ENCODE assay signal across 14 cellular contexts in genomic region chr3:52272831-52273230, GRCh38. TPM values are rescaled to one million over a fixed set of nuclear protein-coding genes. Genes with fewer than 3 reads are reported as not detected.
DNase-seq lines count a peak whose midpoint lies in the region; ATAC-seq and TF ChIP-seq lines count a peak whose summit lies in the region.
"Had no signal": no experiment of that assay in that cellular context is flagged by ENCODE, and none has a peak within 500 bp of the region (broad histone marks: within the 10 kb centered on the region; RNA-seq: fewer than 3 reads in every experiment).

No MANE protein-coding gene starts in this region.

- H3K27ac Mint-ChIP-seq in activated naive CD4-positive, alpha-beta T cell treated with anti-CD3 and anti-CD28 coated beads for 36 hours: peak overlapping the region; percentile 98
- H3K27ac Mint-ChIP-seq in activated CD8-positive, alpha-beta T cell treated with anti-CD3 and anti-CD28 coated beads for 36 hours: peak overlapping the region; percentile 96
- H3K27ac Mint-ChIP-seq in type B pancreatic cell: peak overlapping the region; percentile 50

- no peak for ATAC-seq in activated CD8-positive, alpha-beta T cell treated with anti-CD3 and anti-CD28 coated beads for 36 hours
- ATAC-seq in left lung (peak; percentile 12), HG02981 (IDR thresholded peaks at IDR 0.05; ENCODE audit: unreplicated experiment) (no peak)
- ATAC-seq: PC-3 had no signal

- H3K4me3 ChIP-seq in left lung: no peak overlapping the region
- H3K4me3 ChIP-seq in SJCRH30: no peak overlapping the region
- H3K4me3 ChIP-seq: lung, tibial artery had no signal

- no peaks in the 10 kb centered on the region for H3K27me3 ChIP-seq in left lung
- H3K27me3 ChIP-seq in SJCRH30: no peaks in the 10 kb centered on the region
- H3K27me3 ChIP-seq: tibial artery had no signal

- H3K36me3 ChIP-seq in left lung: peaks cover 0 to 55% of the 10 kb centered on the region in 2 donors
- peaks cover 59% of the 10 kb centered on the region for H3K36me3 ChIP-seq in SJCRH30

- H3K27ac ChIP-seq in left lung (peak overlapping the region in 1 of 2 donors; percentile 84), SJCRH30 (no peak overlapping the region)
- H3K27ac ChIP-seq: tibial artery had no signal

- no peak for TF ChIP-seq CTCF in activated CD8-positive, alpha-beta T cell treated with anti-CD3 and anti-CD28 coated beads for 36 hours (IDR thresholded peaks at IDR 0.05)
- TF ChIP-seq CTCF in left lung (IDR thresholded peaks at IDR 0.05): no peak
- TF ChIP-seq CTCF in type B pancreatic cell (conservative IDR thresholded peaks at IDR 0.05): no peak

- intact Hi-C loops in activated naive CD4-positive, alpha-beta T cell treated with anti-CD3 and anti-CD28 coated beads for 36 hours (cut with micrococcal nuclease): loop anchor here (5.0 to 10.0 kb wide), 3 partner anchors 414 to 1658 kb away; partner anchors contain the start of genes CISH, GNL3, MAPKAPK3 and PBRM1
- intact Hi-C loops in activated CD8-positive, alpha-beta T cell treated with anti-CD3 and anti-CD28 coated beads for 36 hours (cut with micrococcal nuclease): no loop called here
- intact Hi-C loops in left lung (cut with DNase I): no loop called here

- H3K4me1 Mint-ChIP-seq in activated naive CD4-positive, alpha-beta T cell treated with anti-CD3 and anti-CD28 coated beads for 36 hours (ENCODE audit: low read depth): peaks cover 69% of the 10 kb centered on the region
- peaks cover 65% of the 10 kb centered on the region for H3K4me1 Mint-ChIP-seq in activated CD8-positive, alpha-beta T cell treated with anti-CD3 and anti-CD28 coated beads for 36 hours (ENCODE audit: low read depth)
- H3K4me1 Mint-ChIP-seq in type B pancreatic cell (ENCODE audit: unreplicated experiment): peaks cover 36% of the 10 kb centered on the region

- DNase-seq in activated naive CD4-positive, alpha-beta T cell treated with anti-CD3 and anti-CD28 coated beads for 36 hours: no peak
- DNase-seq in activated naive CD4-positive, alpha-beta T cell (lab: John Stamatoyannopoulos, UW): no peak
- no peak for DNase-seq in activated CD8-positive, alpha-beta T cell treated with anti-CD3 and anti-CD28 coated beads for 36 hours
- DNase-seq in left lung: peak in 1 of 2 donors; percentile 20
- no peak for DNase-seq in type B pancreatic cell (ENCODE audit: extremely low spot score, unreplicated experiment)
- DNase-seq in SJCRH30: no peak
- DNase-seq in NK-92 (lab: John Stamatoyannopoulos, UW; ENCODE audit: unreplicated experiment): no peak
- DNase-seq: activated CD4-positive, alpha-beta T cell treated with anti-CD3 and anti-CD28 coated beads for 4 hours; DMS79; NCI-H446 treated with DMSO at 0.1 percent for 48 hours; PC-3; tibial artery had no signal

- peak overlapping the region; percentile 95 for H3K4me3 Mint-ChIP-seq in activated naive CD4-positive, alpha-beta T cell treated with anti-CD3 and anti-CD28 coated beads for 36 hours
- H3K4me3 Mint-ChIP-seq in activated CD8-positive, alpha-beta T cell treated with anti-CD3 and anti-CD28 coated beads for 36 hours: peak overlapping the region; percentile 99
- peak overlapping the region; percentile 58 for H3K4me3 Mint-ChIP-seq in type B pancreatic cell

- peaks cover 95% of the 10 kb centered on the region for H3K36me3 Mint-ChIP-seq in activated naive CD4-positive, alpha-beta T cell treated with anti-CD3 and anti-CD28 coated beads for 36 hours (ENCODE audit: low read depth)
- peaks cover 92% of the 10 kb centered on the region for H3K36me3 Mint-ChIP-seq in activated CD8-positive, alpha-beta T cell treated with anti-CD3 and anti-CD28 coated beads for 36 hours (ENCODE audit: low read depth)
- peaks cover 36% of the 10 kb centered on the region for H3K36me3 Mint-ChIP-seq in type B pancreatic cell

- POLR2A ChIA-PET in activated CD8-positive, alpha-beta T cell treated with anti-CD3 and anti-CD28 coated beads for 36 hours (lab: Charles Lee): interaction anchor here (2.4 to 31.0 kb wide), 5 partner anchors 7 to 38 kb away, joined by 9 to 949 read pairs (median 26); partner anchors contain the start of genes PPM1M, TLR9, TWF2 and WDR82

- H3K27me3 Mint-ChIP-seq in activated naive CD4-positive, alpha-beta T cell treated with anti-CD3 and anti-CD28 coated beads for 36 hours (ENCODE audit: low read depth): no peaks in the 10 kb centered on the region
- no peaks in the 10 kb centered on the region for H3K27me3 Mint-ChIP-seq in activated CD8-positive, alpha-beta T cell treated with anti-CD3 and anti-CD28 coated beads for 36 hours
- H3K27me3 Mint-ChIP-seq in type B pancreatic cell: no peaks in the 10 kb centered on the region

- CTCF ChIA-PET in activated naive CD4-positive, alpha-beta T cell treated with anti-CD3 and anti-CD28 coated beads for 36 hours (lab: Charles Lee): interaction anchor here (1.5 to 3.0 kb wide), 4 partner anchors 13 to 41 kb away, joined by 8 to 15 read pairs (median 12); no protein-coding TSS in a partner anchor
- CTCF ChIA-PET in activated CD8-positive, alpha-beta T cell treated with anti-CD3 and anti-CD28 coated beads for 36 hours (lab: Charles Lee): interaction anchor here (1.4 to 2.7 kb wide), 4 partner anchors 12 to 42 kb away, joined by 5 to 17 read pairs (median 6); no protein-coding TSS in a partner anchor

- H3K4me1 ChIP-seq in left lung (peaks cover 55 to 95% of the 10 kb centered on the region in 2 donors), SJCRH30 (no peaks in the 10 kb centered on the region)

- H3K9me3 Mint-ChIP-seq in activated naive CD4-positive, alpha-beta T cell treated with anti-CD3 and anti-CD28 coated beads for 36 hours: no peaks in the 10 kb centered on the region
- H3K9me3 Mint-ChIP-seq in activated CD8-positive, alpha-beta T cell treated with anti-CD3 and anti-CD28 coated beads for 36 hours: no peaks in the 10 kb centered on the region
- H3K9me3 Mint-ChIP-seq in type B pancreatic cell: no peaks in the 10 kb centered on the region

- H3K9me3 ChIP-seq in left lung: no peaks in the 10 kb centered on the region
- H3K9me3 ChIP-seq in SJCRH30 (replicated peaks): no peaks in the 10 kb centered on the region
- H3K9me3 ChIP-seq: tibial artery had no signal

RNA-seq across cellular contexts. Expression of gene WDR82, which starts 5.6 kb away (rescaled TPM):
- total RNA-seq in activated naive CD4-positive, alpha-beta T cell treated with anti-CD3 and anti-CD28 coated beads for 36 hours: 100 to 1,000 TPM; 176 to 177 TPM
- 100 to 1,000 TPM; 103 to 105 TPM for total RNA-seq in activated CD8-positive, alpha-beta T cell treated with anti-CD3 and anti-CD28 coated beads for 36 hours
- total RNA-seq in left lung (10 to 100 TPM; 60.2 to 67.9 TPM), type B pancreatic cell (ENCODE audit: low replicate concordance) (74.2 and 96.8 TPM in 2 replicates)
- total RNA-seq in SJCRH30 (2014; rRNA removed; shearing (Covaris generic)): 93.9 and 97.1 TPM in 2 replicates

RNA-seq across cellular contexts. Expression of gene GLYCTK, which starts 14.8 kb away (rescaled TPM):
- 10 to 100 TPM; 25.9 to 27.7 TPM for total RNA-seq in activated naive CD4-positive, alpha-beta T cell treated with anti-CD3 and anti-CD28 coated beads for 36 hours
- 10 to 100 TPM; 21.6 to 21.9 TPM for total RNA-seq in activated CD8-positive, alpha-beta T cell treated with anti-CD3 and anti-CD28 coated beads for 36 hours
- total RNA-seq in left lung (10 to 100 TPM in 1 of 2 donors, 1 to 10 TPM in 1; 8.9 to 13.7 TPM), type B pancreatic cell (ENCODE audit: low replicate concordance) (29.7 and 50.5 TPM in 2 replicates)
- 5.5 and 6.5 TPM in 2 replicates for total RNA-seq in SJCRH30 (2014; rRNA removed; shearing (Covaris generic))

RNA-seq across cellular contexts. Expression of gene PPM1M, which starts 27.3 kb away (rescaled TPM):
- 100 to 1,000 TPM; 107 to 108 TPM for total RNA-seq in activated naive CD4-positive, alpha-beta T cell treated with anti-CD3 and anti-CD28 coated beads for 36 hours
- 100 to 1,000 TPM in 1 of 2 experiments, 10 to 100 TPM in 1; 94.3 to 100 TPM for total RNA-seq in activated CD8-positive, alpha-beta T cell treated with anti-CD3 and anti-CD28 coated beads for 36 hours
- total RNA-seq in left lung (10 to 100 TPM; 33.1 to 48.3 TPM), type B pancreatic cell (ENCODE audit: low replicate concordance) (5.2 and 8.0 TPM in 2 replicates)
- 6.1 and 7.6 TPM in 2 replicates for total RNA-seq in SJCRH30 (2014; rRNA removed; shearing (Covaris generic))

RNA-seq across cellular contexts. Expression of gene TWF2, which starts 33.9 kb away (rescaled TPM):
- 10 to 100 TPM; 89.1 to 91.3 TPM for total RNA-seq in activated naive CD4-positive, alpha-beta T cell treated with anti-CD3 and anti-CD28 coated beads for 36 hours
- 100 to 1,000 TPM; 137 TPM for total RNA-seq in activated CD8-positive, alpha-beta T cell treated with anti-CD3 and anti-CD28 coated beads for 36 hours
- total RNA-seq in left lung: 10 to 100 TPM; 47.7 to 77.5 TPM
- 33.7 and 39.3 TPM in 2 replicates for total RNA-seq in type B pancreatic cell (ENCODE audit: low replicate concordance)
- 32.3 and 32.7 TPM in 2 replicates for total RNA-seq in SJCRH30 (2014; rRNA removed; shearing (Covaris generic))

RNA-seq across cellular contexts. Expression of gene DNAH1, which starts 43.3 kb away (rescaled TPM):
- total RNA-seq in activated naive CD4-positive, alpha-beta T cell treated with anti-CD3 and anti-CD28 coated beads for 36 hours: 1 to 10 TPM; 9.4 TPM
- 10 to 100 TPM in 1 of 2 experiments, 1 to 10 TPM in 1; 9.2 to 10.2 TPM for total RNA-seq in activated CD8-positive, alpha-beta T cell treated with anti-CD3 and anti-CD28 coated beads for 36 hours
- total RNA-seq in left lung (1 to 10 TPM; 6.5 to 7.7 TPM), type B pancreatic cell (ENCODE audit: low replicate concordance) (2.6 and 7.3 TPM in 2 replicates)
- 0.14 and 0.33 TPM in 2 replicates for total RNA-seq in SJCRH30 (2014; rRNA removed; shearing (Covaris generic))
